8 cellular contexts compared by ENCODE assay signal in genomic region chr14:27528328-27528727, GRCh38.
DNase-seq lines count a peak whose midpoint lies in the region; ATAC-seq and TF ChIP-seq lines count a peak whose summit lies in the region.

No MANE protein-coding gene starts in this region.

- peak; percentile 20; the same call in 1 of the 2 replicates for TF ChIP-seq CTCF in AG09319 (IDR thresholded peaks at IDR 0.05; ENCODE audit: low read depth, low read length)
- TF ChIP-seq CTCF in fibroblast of pulmonary artery (IDR thresholded peaks at IDR 0.05; ENCODE audit: low read length, missing control alignments), result peak; percentile 71
- TF ChIP-seq CTCF in lower leg skin (IDR thresholded peaks at IDR 0.05), result no peak

- no peak for TF ChIP-seq POLR2A in lower leg skin (IDR thresholded peaks at IDR 0.05)

- no peak for ATAC-seq in HG03025 (IDR thresholded peaks at IDR 0.05; ENCODE audit: low FRiP score, unreplicated experiment)

- H3K4me3 ChIP-seq in fibroblast of pulmonary artery (replicated peaks; ENCODE audit: low read depth, low read length), result no peak overlapping the region
- no peak overlapping the region for H3K4me3 ChIP-seq in lower leg skin (ENCODE audit: low read depth, poor library complexity, severe bottlenecking)

- DNase-seq in AG09319 (ENCODE audit: extremely low read depth, low read depth), result no peak
- DNase-seq in Kasumi-1 (lab: John Stamatoyannopoulos, UW), result peak; percentile 62 to 78
- DNase-seq in OCI-M1 (lab: John Stamatoyannopoulos, UW), result peak; percentile 57
- DNase-seq in fibroblast of pulmonary artery (ENCODE audit: low read depth), result peak; percentile 71
- no peak for DNase-seq in NCI-H128 (lab: John Stamatoyannopoulos, UW; ENCODE audit: unreplicated experiment)
- no peak for DNase-seq in lower leg skin (ENCODE audit: low spot score in 2 of 2)
- no peak for DNase-seq in stimulated activated CD4-positive, alpha-beta T cell treated with anti-CD3 and anti-CD28 coated beads, Interleukin-4, amount 100 ng/mL, for 24 hours

- 5 to 13% methylated on average over 1 of the region's 1 CpG for WGBS in lower leg skin, 2 donors

- intact Hi-C loops in lower leg skin (cut with DNase I; ENCODE audit: low total_unique reads), result no loop called here

Comparison
In these comparisons a context has a peak if more than half of its experiments do, and no peak if none do; other contexts are left out.
1. DNase-seq: peak in Kasumi-1 (2 of 2), OCI-M1 (single experiment) and fibroblast of pulmonary artery (single experiment); none in AG09319 (single experiment), NCI-H128 (single experiment), lower leg skin (0 of 2) and stimulated activated CD4-positive, alpha-beta T cell treated with anti-CD3 and anti-CD28 coated beads, Interleukin-4, amount 100 ng/mL, for 24 hours (single experiment).
2. CTCF ChIP-seq: peak in AG09319 (single experiment) and fibroblast of pulmonary artery (single experiment); none in lower leg skin (0 of 3).